ENCODE assay signal across 30 cellular contexts in genomic region chr14:23638414-23639047, GRCh38. TPM values are rescaled to one million over a fixed set of nuclear protein-coding genes. Genes with fewer than 3 reads are reported as not detected.
DNase-seq lines count a peak whose midpoint lies in the region; ATAC-seq, FAIRE-seq and TF ChIP-seq lines count a peak whose summit lies in the region.
"Had no signal": no experiment of that assay in that cellular context is flagged by ENCODE, and none has a peak within 500 bp of the region (broad histone marks: within the 10 kb centered on the region; RNA-seq: fewer than 3 reads in every experiment).

No MANE protein-coding gene starts in this region.

- TF ChIP-seq RAD21 in HepG2 (CRISPR knock-in tag; IDR thresholded peaks at IDR 0.05): peak; percentile 81; the same call in 1 of the 2 replicates

- H3K36me3 ChIP-seq in HepG2 (replicated peaks in 1 of 2; ENCODE audit: control insufficient read depth in 1 of 2, insufficient read depth in 2 of 2, low read length in 2 of 2): peaks cover 29 to 43% of the 10 kb centered on the region in 2 experiments
- no peaks in the 10 kb centered on the region for H3K36me3 ChIP-seq in right lobe of liver
- no peaks in the 10 kb centered on the region for H3K36me3 ChIP-seq in bronchial epithelial cell (ENCODE audit: control insufficient read depth, insufficient read depth, low read length)
- no peaks in the 10 kb centered on the region for H3K36me3 ChIP-seq in mesendoderm (ENCODE audit: control insufficient read depth, insufficient read depth, low read length)
- H3K36me3 ChIP-seq: sigmoid colon, thoracic aorta, uterus, WERI-Rb-1 had no signal

- H3K27me3 ChIP-seq in HepG2 (ENCODE audit: control insufficient read depth in 1 of 2, insufficient read depth in 2 of 2, low read length in 2 of 2): no peaks in the 10 kb centered on the region; a peak in 1 of 5 replicates
- H3K27me3 ChIP-seq in right lobe of liver: no peaks in the 10 kb centered on the region
- no peaks in the 10 kb centered on the region for H3K27me3 ChIP-seq in bronchial epithelial cell (ENCODE audit: control insufficient read depth, insufficient read depth, low read length)
- H3K27me3 ChIP-seq in mesendoderm (ENCODE audit: insufficient read depth, low read length, poor library complexity): no peaks in the 10 kb centered on the region
- H3K27me3 ChIP-seq: sigmoid colon, uterus had no signal

- H3K56ac ChIP-seq in mesendoderm (ENCODE audit: low read length): no peak overlapping the region

- POLR2A ChIA-PET in HepG2 (lab: Yijun Ruan, JAX): interaction anchor here (1.0 to 13.7 kb wide), 24 partner anchors 8 to 614 kb away, joined by 3 to 1105 read pairs (median 8); partner anchors contain the start of genes ACIN1, AP1G2, C14orf119 and DCAF11

- H3K79me2 ChIP-seq in HepG2 (ENCODE audit: insufficient read depth, low read length) (peaks cover 37% of the 10 kb centered on the region), mesendoderm (ENCODE audit: control insufficient read depth, insufficient read depth, low read length) (no peaks in the 10 kb centered on the region)

- H3K27ac ChIP-seq in HepG2 (ENCODE audit: extremely low read length, insufficient read depth, low read length): peak overlapping the region; percentile 59
- H3K27ac ChIP-seq in right lobe of liver: no peak overlapping the region
- H3K27ac ChIP-seq in mesendoderm (ENCODE audit: low read depth, low read length): no peak overlapping the region
- H3K27ac ChIP-seq: sigmoid colon, thoracic aorta, uterus, WERI-Rb-1 had no signal

- H3K9ac ChIP-seq in HepG2 (ENCODE audit: insufficient read depth, low read depth, low read length) (peak overlapping the region; percentile 79), mesendoderm (ENCODE audit: low read length) (no peak overlapping the region)

- in situ Hi-C loops in HepG2 (cut with HindIII; ENCODE audit: extremely low pct_ligation_motif_present, low pct_unique_long_range_greater_than_20kb): no loop called here

- peak overlapping the region; percentile 67 to 91 (median 74) for H3K4me3 ChIP-seq in HepG2 (replicated peaks in 1 of 3; ENCODE audit: insufficient read depth in 1 of 3, low read depth in 2 of 3, low read length in 3 of 3)
- H3K4me3 ChIP-seq in right lobe of liver: no peak overlapping the region
- H3K4me3 ChIP-seq in bronchial epithelial cell (ENCODE audit: low read depth, low read length): no peak overlapping the region
- no peak overlapping the region for H3K4me3 ChIP-seq in mesendoderm (ENCODE audit: low read length)
- H3K4me3 ChIP-seq: lung, sigmoid colon, thoracic aorta, uterus had no signal

- intact Hi-C loops in HepG2 (cut with micrococcal nuclease; ENCODE audit: unreplicated experiment) (no loop called here), right lobe of liver (cut with DNase I) (no loop called here), left ventricle myocardium superior (cut with micrococcal nuclease) (loop anchor here (10.0 kb wide), 1 partner anchor 296 kb away; no protein-coding TSS in a partner anchor)

- CTCF ChIA-PET in HepG2 (lab: Yijun Ruan, JAX; ENCODE audit: low intra/inter-chr PET ratio, low total read pairs): interaction anchor here (1.3 kb wide), 1 partner anchor 50 kb away, joined by 3 read pairs; no protein-coding TSS in a partner anchor

- peaks cover 70% of the 10 kb centered on the region for H4K20me1 ChIP-seq in HepG2 (ENCODE audit: insufficient read depth, low read length)

- WGBS in HepG2 (ENCODE audit: low lambda C conversion rate): 27% methylated on average over 8 of the region's 8 CpGs
- 68% methylated on average over 2 of the region's 8 CpGs for WGBS in right lobe of liver (ENCODE audit: insufficient coverage, low coverage, low lambda C conversion rate, missing lambda C conversion rate)
- no CpG with 5 or more reads among the region's 8 CpGs for WGBS in mesendoderm (ENCODE audit: extremely low coverage, insufficient coverage, low lambda C conversion rate)

- H2BK120ac ChIP-seq in mesendoderm (ENCODE audit: low read depth, low read length): no peak overlapping the region

- TF ChIP-seq EP300 in HepG2 (IDR thresholded peaks at IDR 0.05; ENCODE audit: low read depth in 2 of 2, low read length in 2 of 2) (peak in 1 of 2 experiments; percentile 32; a peak in 2 of 4 replicates), HepG2 (CRISPR knock-in tag; IDR thresholded peaks at IDR 0.05; ENCODE audit: borderline replicate concordance) (no peak)

- DNase-seq in HepG2 (ENCODE audit: low spot score): peak; percentile 86
- no peak for DNase-seq in right lobe of liver
- DNase-seq in bronchial epithelial cell (ENCODE audit: low read depth): peak; percentile 35
- DNase-seq in mesendoderm: peak; percentile 68
- DNase-seq in SHP77 treated with DMSO at 0.1 percent for 48 hours (lab: John Stamatoyannopoulos, UW): no peak
- no peak for DNase-seq in left ventricle myocardium superior
- DNase-seq in NCI-H510A treated with DMSO at 0.1 percent for 48 hours (lab: John Stamatoyannopoulos, UW): no peak
- DNase-seq: activated CD4-positive, alpha-beta T cell treated with anti-CD3 and anti-CD28 coated beads, Interleukin-2, amount 10 ng/mL, durations not matched to agents 24 days and 14 days; activated gamma-delta T cell treated with Interleukin-2 at 50 U/mL for 16 hours; activated T-cell treated with anti-CD3 and anti-CD28 coated beads, Interleukin-2, amount 50 U/mL, for 4 hours; CD8-positive, alpha-beta T cell; DMS 273 treated with DMSO at 0.1 percent for 48 hours; GF-D8; HCEC 1CT; KBM-7; kidney; MM.1S; NCI-H2029 treated with DMSO at 0.1 percent for 48 hours; NCI-H774; sigmoid colon; stimulated activated CD4-positive, alpha-beta T cell treated with anti-CD3 and anti-CD28 coated beads, Interleukin-15, amount 100 ng/mL, for 24 hours; stimulated activated naive CD4-positive, alpha-beta T cell; uterus; WERI-Rb-1 had no signal

- H3K79me1 ChIP-seq in mesendoderm (ENCODE audit: low read length): no peaks in the 10 kb centered on the region

- no peak overlapping the region for H3K18ac ChIP-seq in mesendoderm (ENCODE audit: low read length)

- TF ChIP-seq CTCF in HepG2 (CRISPR knock-in tag; IDR thresholded peaks at IDR 0.05) (no peak), right lobe of liver (IDR thresholded peaks at IDR 0.05) (no peak), bronchial epithelial cell (IDR thresholded peaks at IDR 0.05; ENCODE audit: insufficient read depth, low read length, severe bottlenecking) (no peak)

- H3K4me2 ChIP-seq in HepG2 (ENCODE audit: low read depth, low read length) (peak overlapping the region; percentile 80), mesendoderm (ENCODE audit: low read length) (no peak overlapping the region)

- no peak overlapping the region for H2AK5ac ChIP-seq in mesendoderm (ENCODE audit: low read length)

- no peaks in the 10 kb centered on the region for H3K9me3 ChIP-seq in HepG2 (ENCODE audit: low read length)
- H3K9me3 ChIP-seq in right lobe of liver: no peaks in the 10 kb centered on the region
- H3K9me3 ChIP-seq: sigmoid colon, thoracic aorta, uterus had no signal

- TF ChIP-seq POLR2A in HepG2 (IDR thresholded peaks at IDR 0.05; ENCODE audit: insufficient read depth in 1 of 2, low read depth in 2 of 2, low read length in 2 of 2) (peak in 1 of 2 experiments; percentile 71; a peak in 2 of 4 replicates), right lobe of liver (IDR thresholded peaks at IDR 0.05) (no peak)

- ATAC-seq in HepG2: peak; percentile 10
- ATAC-seq in right lobe of liver: no peak
- ATAC-seq in left ventricle myocardium superior: no peak
- no peak for ATAC-seq in HG03571 (IDR thresholded peaks at IDR 0.05; ENCODE audit: unreplicated experiment)
- ATAC-seq: activated T-cell treated with anti-CD3 and anti-CD28 coated beads, Interleukin-2, amount 50 U/mL, for 4 hours; CD8-positive, alpha-beta T cell had no signal

- H4K5ac ChIP-seq in mesendoderm (ENCODE audit: low read length): no peak overlapping the region

- no peak overlapping the region for H3K4ac ChIP-seq in mesendoderm (ENCODE audit: low read depth, low read length)

- H2BK5ac ChIP-seq in mesendoderm (ENCODE audit: low read length): no peak overlapping the region

- H4K8ac ChIP-seq in mesendoderm (ENCODE audit: low read depth, low read length): no peak overlapping the region

- H3K4me1 ChIP-seq in HepG2 (ENCODE audit: insufficient read depth, low read length): peaks cover 84% of the 10 kb centered on the region
- H3K4me1 ChIP-seq in right lobe of liver: no peaks in the 10 kb centered on the region
- H3K4me1 ChIP-seq in mesendoderm (ENCODE audit: control insufficient read depth, low read depth, low read length): peaks cover 6% of the 10 kb centered on the region

- BruUV-seq in HepG2 (replicated peaks; lab: Mats Ljungman, UMichigan): no TSS peak

- H2BK15ac ChIP-seq in mesendoderm (replicated peaks; ENCODE audit: low read depth): no peak overlapping the region

- no peak overlapping the region for H2AFZ ChIP-seq in HepG2 (ENCODE audit: low read length)

- H3K23ac ChIP-seq in mesendoderm (ENCODE audit: low read length): no peak overlapping the region

- FAIRE-seq in HepG2 (lab: Jason Lieb, UNC): no peak
- no peak for FAIRE-seq in bronchial epithelial cell (lab: Jason Lieb, UNC)
- FAIRE-seq: A204.1, kidney had no signal

RNA-seq across cellular contexts. Expression of gene DHRS2, which starts 2.4 kb away (rescaled TPM):
- 2,867 and 3,021 TPM in 2 replicates for total RNA-seq in HepG2 (2016; rRNA removed; fragmentation: Illumina TruSeq; extraction: Trizol)
- total RNA-seq in HepG2 (2016; cell fraction: cytosol; rRNA removed; fragmentation: Illumina TruSeq; extraction: Trizol; ENCODE audit: low read depth): 582 and 659 TPM in 2 replicates
- 2,776 and 3,102 TPM in 2 replicates for total RNA-seq in HepG2 (2016; cell fraction: insoluble cytoplasmic fraction; rRNA removed; fragmentation: Illumina TruSeq; extraction: Trizol)
- 925 and 1,194 TPM in 2 replicates for total RNA-seq in HepG2 (2016; cell fraction: membrane; rRNA removed; fragmentation: Illumina TruSeq; extraction: Trizol)
- 2,259 and 2,462 TPM in 2 replicates for total RNA-seq in HepG2 (2016; cell fraction: nucleus; rRNA removed; fragmentation: Illumina TruSeq; extraction: Trizol)
- polyA plus RNA-seq in HepG2 (2011; rRNA removed): 1,596 and 1,621 TPM in 2 replicates
- 1,194 and 1,328 TPM in 2 replicates for polyA plus RNA-seq in HepG2 (2011; cell fraction: cytosol; rRNA removed)
- 2,740 and 3,322 TPM in 2 replicates for polyA plus RNA-seq in HepG2 (2011; cell fraction: nucleus; rRNA removed)
- polyA plus RNA-seq in HepG2 (2012): 740 and 1,093 TPM in 2 replicates
- 288 and 375 TPM in 2 replicates for polyA plus RNA-seq in HepG2 (2016; cell fraction: cytosol; fragmentation: Illumina TruSeq; extraction: Trizol; ENCODE audit: low read depth)
- 2,577 and 2,685 TPM in 2 replicates for polyA plus RNA-seq in HepG2 (2016; cell fraction: insoluble cytoplasmic fraction; fragmentation: Illumina TruSeq; extraction: Trizol; ENCODE audit: low read depth)
- 518 and 720 TPM in 2 replicates for polyA plus RNA-seq in HepG2 (2016; cell fraction: membrane; fragmentation: Illumina TruSeq; extraction: Trizol; ENCODE audit: low read depth)
- 3,957 and 4,035 TPM in 2 replicates for polyA plus RNA-seq in HepG2 (2016; cell fraction: nucleus; fragmentation: Illumina TruSeq; extraction: Trizol; ENCODE audit: insufficient read depth, low read depth)
- polyA minus RNA-seq in HepG2 (2011; rRNA and poly(A)+ RNA removed; ENCODE audit: low replicate concordance): 4.9 and 1,419 TPM in 2 replicates
- polyA minus RNA-seq in HepG2 (2011; cell fraction: cytosol; rRNA and poly(A)+ RNA removed): 390 and 391 TPM in 2 replicates
- polyA minus RNA-seq in HepG2 (2011; cell fraction: nucleus; rRNA and poly(A)+ RNA removed): 1,540 and 1,882 TPM in 2 replicates
- 10 to 100 TPM in 1 of 6 experiments, 1 to 10 TPM in 4, under 1 TPM in 1; 0.53 to 12.3 (median 4.2) TPM for total RNA-seq in right lobe of liver
- total RNA-seq in bronchial epithelial cell: not detected in 2 replicates
- 0.90 TPM for polyA plus RNA-seq in mesendoderm (2013, experiment 1 of 2)
- 0.87 TPM for polyA plus RNA-seq in mesendoderm (2013, experiment 2 of 2)
- not detected for total RNA-seq in left ventricle myocardium superior
- total RNA-seq: CD8-positive, alpha-beta T cell; neural crest cell; posterior vena cava; sigmoid colon; thoracic aorta had no signal

RNA-seq across cellular contexts. Expression of gene JPH4, which starts 59.9 kb away (rescaled TPM):
- 0.14 and 0.22 TPM in 2 replicates for total RNA-seq in HepG2 (2016; rRNA removed; fragmentation: Illumina TruSeq; extraction: Trizol)
- 0.10 TPM in 1 of 2 replicates, not detected in the other for total RNA-seq in HepG2 (2016; cell fraction: cytosol; rRNA removed; fragmentation: Illumina TruSeq; extraction: Trizol; ENCODE audit: low read depth)
- total RNA-seq in HepG2 (2016; cell fraction: insoluble cytoplasmic fraction; rRNA removed; fragmentation: Illumina TruSeq; extraction: Trizol): 0.13 and 0.15 TPM in 2 replicates
- total RNA-seq in HepG2 (2016; cell fraction: membrane; rRNA removed; fragmentation: Illumina TruSeq; extraction: Trizol): 0.10 and 0.22 TPM in 2 replicates
- 0.12 and 0.44 TPM in 2 replicates for total RNA-seq in HepG2 (2016; cell fraction: nucleus; rRNA removed; fragmentation: Illumina TruSeq; extraction: Trizol)
- polyA plus RNA-seq in HepG2 (2011; rRNA removed): 0.08 and 0.16 TPM in 2 replicates
- polyA plus RNA-seq in HepG2 (2011; cell fraction: cytosol; rRNA removed): 0.15 and 0.18 TPM in 2 replicates
- polyA plus RNA-seq in HepG2 (2011; cell fraction: nucleus; rRNA removed): 1.1 TPM in 2 replicates
- 0.16 and 0.54 TPM in 2 replicates for polyA plus RNA-seq in HepG2 (2012)
- 0.05 and 0.10 TPM in 2 replicates for polyA plus RNA-seq in HepG2 (2016; cell fraction: cytosol; fragmentation: Illumina TruSeq; extraction: Trizol; ENCODE audit: low read depth)
- polyA plus RNA-seq in HepG2 (2016; cell fraction: insoluble cytoplasmic fraction; fragmentation: Illumina TruSeq; extraction: Trizol; ENCODE audit: low read depth): 0.22 and 0.33 TPM in 2 replicates
- polyA plus RNA-seq in HepG2 (2016; cell fraction: membrane; fragmentation: Illumina TruSeq; extraction: Trizol; ENCODE audit: low read depth): 0.10 and 0.17 TPM in 2 replicates
- 0.42 and 0.55 TPM in 2 replicates for polyA plus RNA-seq in HepG2 (2016; cell fraction: nucleus; fragmentation: Illumina TruSeq; extraction: Trizol; ENCODE audit: insufficient read depth, low read depth)
- 0.18 TPM in 1 of 2 replicates, not detected in the other for polyA minus RNA-seq in HepG2 (2011; rRNA and poly(A)+ RNA removed; ENCODE audit: low replicate concordance)
- polyA minus RNA-seq in HepG2 (2011; cell fraction: cytosol; rRNA and poly(A)+ RNA removed): 0.35 TPM in 1 of 2 replicates, not detected in the other
- polyA minus RNA-seq in HepG2 (2011; cell fraction: nucleus; rRNA and poly(A)+ RNA removed): 0.13 and 0.25 TPM in 2 replicates
- total RNA-seq in right lobe of liver: under 1 TPM in 3 of 6 experiments, not detected in 3; 0.07 to 0.20 (median 0.19) TPM
- not detected in 2 replicates for total RNA-seq in bronchial epithelial cell
- polyA plus RNA-seq in mesendoderm (2013, experiment 1 of 2): 2.1 TPM
- 2.1 TPM for polyA plus RNA-seq in mesendoderm (2013, experiment 2 of 2)
- total RNA-seq in left ventricle myocardium superior: 0.22 TPM
- total RNA-seq: activated CD4-positive, alpha-beta T cell treated with anti-CD3 and anti-CD28 coated beads, Interleukin-2, amount 10 ng/mL, durations not matched to agents 24 days and 14 days; CD8-positive, alpha-beta T cell had no signal

Comparison
In these comparisons a context has a peak if more than half of its experiments do, and no peak if none do; other contexts are left out.
1. DNase-seq: peak in HepG2 (single experiment), bronchial epithelial cell (single experiment) and mesendoderm (single experiment); none in right lobe of liver (0 of 3), SHP77 treated with DMSO at 0.1 percent for 48 hours (single experiment), left ventricle myocardium superior (single experiment) and NCI-H510A treated with DMSO at 0.1 percent for 48 hours (single experiment).
2. H3K4me3 ChIP-seq: peak in HepG2 (3 of 3); none in right lobe of liver (0 of 3), bronchial epithelial cell (single experiment) and mesendoderm (single experiment).
3. RNA of gene DHRS2, which starts 2.4 kb away (total RNA-seq): 582 to 3,102 TPM in HepG2; 0.53 to 12.3 TPM in right lobe of liver, not detected in bronchial epithelial cell and not detected in left ventricle myocardium superior (single experiment); every median in the first group is over 10 times any median in the second.